In genomic region chr11:46362146-46363030, GRCh38 we compare ENCODE assay signal across 1 cellular context.
TF ChIP-seq lines count a peak whose summit lies in the region.

No MANE protein-coding gene starts in this region.

TF ChIP-seq in K562, 482 proteins besides CTCF, POLR2A, EP300 and RAD21:
- TF ChIP-seq BCOR (IDR thresholded peaks at IDR 0.05), result peak; percentile 50; the same call in 1 of the 2 replicates
- peak; percentile 79 for TF ChIP-seq ESRRA (IDR thresholded peaks at IDR 0.05; ENCODE audit: borderline replicate concordance, low read depth)
- TF ChIP-seq ZNF740 (CRISPR knock-in tag; IDR thresholded peaks at IDR 0.05), result 0 out of 2 replicates have a peak, but pooled peaks have one; percentile 27
- TF ChIP-seq ZNF740 (tag; IDR thresholded peaks at IDR 0.05), result no peak
- no peak for TF ChIP-seq CUX1 (CRISPR knock-in tag; IDR thresholded peaks at IDR 0.05)
- no peak for TF ChIP-seq DIDO1 (tag; IDR thresholded peaks at IDR 0.05; ENCODE audit: low read depth)
- 0 out of 2 replicates have a peak, but pooled peaks have one; percentile 44 for TF ChIP-seq ZNF175 (CRISPR knock-in tag; IDR thresholded peaks at IDR 0.05; ENCODE audit: low read depth)
- 0 out of 2 replicates have a peak, but pooled peaks have one; percentile 13 for TF ChIP-seq ZBED1 (IDR thresholded peaks at IDR 0.05)
- TF ChIP-seq E2F3 (CRISPR knock-in tag; IDR thresholded peaks at IDR 0.05), result 0 out of 2 replicates have a peak, but pooled peaks have one; percentile 32
